Comparison of ENCODE assay signal across 8 cellular contexts in the genomic region with DNA sequence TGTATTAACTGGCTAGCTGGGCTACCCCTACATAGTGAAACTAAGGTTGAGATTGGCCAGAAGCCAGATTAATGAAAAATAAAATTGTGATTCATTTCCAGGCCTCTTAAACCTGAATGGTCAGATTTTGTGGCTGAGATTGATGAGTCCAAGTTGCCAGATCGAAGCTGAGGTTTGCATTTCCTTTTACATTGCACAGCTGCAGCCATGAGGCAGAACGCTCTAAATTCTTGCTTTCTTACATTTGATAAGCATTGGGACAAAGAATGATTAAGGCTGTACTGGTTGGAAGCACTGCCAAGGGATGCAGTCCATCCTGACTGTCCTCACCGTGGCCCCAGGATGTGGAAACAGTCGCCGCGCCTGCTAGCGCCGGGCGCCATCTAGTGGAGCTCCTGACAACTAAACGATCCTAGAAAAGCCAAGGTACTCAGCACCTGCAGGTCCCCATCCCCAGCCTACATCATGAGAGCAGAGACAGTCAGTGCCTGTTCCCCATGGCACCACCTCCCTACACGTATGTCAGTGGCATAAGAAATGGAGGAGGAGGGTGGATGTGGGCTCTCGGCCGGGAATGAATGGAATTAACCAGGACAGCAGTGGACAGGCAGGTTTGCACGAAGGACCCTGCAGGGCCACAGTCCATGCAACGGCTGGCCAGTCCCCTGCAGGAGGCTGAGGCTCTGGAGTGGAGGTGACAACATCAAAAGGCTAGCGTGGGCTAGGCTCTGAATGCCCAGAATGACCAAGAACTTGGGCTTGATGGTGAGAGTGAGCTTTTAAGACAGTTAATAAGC. TPM values are rescaled to one million over a fixed set of nuclear protein-coding genes. Genes with fewer than 3 reads are reported as not detected.
DNase-seq lines count a peak whose midpoint lies in the region; ATAC-seq and TF ChIP-seq lines count a peak whose summit lies in the region.

No MANE protein-coding gene starts in this region.

- no peak overlapping the region for H3K23ac ChIP-seq in neuronal stem cell (ENCODE audit: low read depth, low read length, poor library complexity)

- no peak overlapping the region for H2BK15ac ChIP-seq in neuronal stem cell (ENCODE audit: low read length)

- DNase-seq in DMS153 treated with DMSO at 0.1 percent for 48 hours (lab: John Stamatoyannopoulos, UW; ENCODE audit: unreplicated experiment): peak; percentile 52
- peak; percentile 44 for DNase-seq in Jurkat, Clone E6-1 (ENCODE audit: low read depth, low spot score)
- DNase-seq in Panc1 (ENCODE audit: low read depth, low spot score): no peak
- DNase-seq in activated T-cell treated with anti-CD3 and anti-CD28 coated beads, Interleukin-2, amount 50 U/mL, for 24 hours: peak; percentile 75
- DNase-seq in fibroblast of lung (ENCODE audit: low read depth in 2 of 2): peak; percentile 90 to 97
- DNase-seq in neuronal stem cell (ENCODE audit: low spot score): peak; percentile 66
- peak in 1 of 2 donors; percentile 76 for DNase-seq in suprapubic skin (ENCODE audit: low spot score in 2 of 2)

- H4K91ac ChIP-seq in neuronal stem cell (ENCODE audit: low read depth, low read length, poor library complexity): no peak overlapping the region

- BruUV-seq in Panc1 (replicated peaks; lab: Mats Ljungman, UMichigan): no TSS peak

- no peak overlapping the region for H3K4ac ChIP-seq in neuronal stem cell (ENCODE audit: low read length)

- H3K4me3 ChIP-seq in Jurkat, Clone E6-1 (ENCODE audit: low read length): no peak overlapping the region
- H3K4me3 ChIP-seq in Panc1 (ENCODE audit: low read depth in 2 of 2, low read length in 2 of 2) (no peak overlapping the region), fibroblast of lung (replicated peaks in 1 of 4; ENCODE audit: control extremely low read depth in 1 of 4, insufficient read depth in 1 of 4, low read depth in 3 of 4, low read length in 4 of 4) (no peak overlapping the region), neuronal stem cell (ENCODE audit: low read length in 2 of 2) (no peak overlapping the region), suprapubic skin (no peak overlapping the region)

- no peak overlapping the region for H2BK5ac ChIP-seq in neuronal stem cell (ENCODE audit: low read length)

- no peak overlapping the region for H4K8ac ChIP-seq in neuronal stem cell (ENCODE audit: low read depth, low read length)

- H2AFZ ChIP-seq in fibroblast of lung (ENCODE audit: low read length): no peak overlapping the region
- no peak overlapping the region for H2AFZ ChIP-seq in neuronal stem cell (ENCODE audit: low read length)

- no peak overlapping the region for H3K27ac Mint-ChIP-seq in activated T-cell treated with anti-CD3 and anti-CD28 coated beads, Interleukin-2, amount 50 U/mL, for 24 hours

- H3K27ac ChIP-seq in Panc1 (ENCODE audit: low read length): no peak overlapping the region
- no peak overlapping the region for H3K27ac ChIP-seq in fibroblast of lung (ENCODE audit: insufficient read depth, low read length)
- no peak overlapping the region for H3K27ac ChIP-seq in neuronal stem cell (replicated peaks; ENCODE audit: low read length)
- H3K27ac ChIP-seq in suprapubic skin: no peak overlapping the region

- H3K4me1 Mint-ChIP-seq in activated T-cell treated with anti-CD3 and anti-CD28 coated beads, Interleukin-2, amount 50 U/mL, for 24 hours (ENCODE audit: low read depth): peaks cover 1% of the 10 kb centered on the region

- ATAC-seq in Panc1 (peak; percentile 90), HG02870 (IDR thresholded peaks at IDR 0.05; ENCODE audit: unreplicated experiment) (no peak)

- H3K4me1 ChIP-seq in Panc1 (ENCODE audit: control insufficient read depth, insufficient read depth, low read length) (no peaks in the 10 kb centered on the region), fibroblast of lung (ENCODE audit: control insufficient read depth, extremely low read depth, insufficient read depth, low read length) (peaks cover 5% of the 10 kb centered on the region), neuronal stem cell (ENCODE audit: control insufficient read depth in 2 of 2, insufficient read depth in 1 of 2, low read depth in 1 of 2, low read length in 2 of 2) (no peaks in the 10 kb centered on the region), suprapubic skin (peaks cover 22% of the 10 kb centered on the region)

- H3K79me2 ChIP-seq in fibroblast of lung (ENCODE audit: control insufficient read depth, insufficient read depth, low read length): peaks cover 86% of the 10 kb centered on the region

- H3K9ac ChIP-seq in fibroblast of lung (ENCODE audit: insufficient read depth, low read length): no peak overlapping the region
- no peak overlapping the region for H3K9ac ChIP-seq in neuronal stem cell (ENCODE audit: low read depth, low read length, poor library complexity)

- no peaks in the 10 kb centered on the region for H3K36me3 Mint-ChIP-seq in activated T-cell treated with anti-CD3 and anti-CD28 coated beads, Interleukin-2, amount 50 U/mL, for 24 hours (ENCODE audit: low read depth)

- WGBS in neuronal stem cell (ENCODE audit: extremely low coverage in 2 of 2, insufficient read length in 2 of 2, insufficient replicate concordance in 1 of 2), 2 donors: no CpG with 5 or more reads among the region's 16 CpGs
- WGBS in suprapubic skin: 44% methylated on average over 10 of the region's 16 CpGs

- H3K4me3 Mint-ChIP-seq in activated T-cell treated with anti-CD3 and anti-CD28 coated beads, Interleukin-2, amount 50 U/mL, for 24 hours: no peak overlapping the region

- peaks cover 17% of the 10 kb centered on the region for H3K27me3 Mint-ChIP-seq in activated T-cell treated with anti-CD3 and anti-CD28 coated beads, Interleukin-2, amount 50 U/mL, for 24 hours

- TF ChIP-seq CTCF in Panc1 (IDR thresholded peaks at IDR 0.05) (peak; percentile 96), fibroblast of lung (conservative IDR thresholded peaks at IDR 0.05 in 1 of 2, IDR thresholded peaks at IDR 0.05 in 1 of 2; ENCODE audit: low read depth in 1 of 2, low read length in 2 of 2) (peak; percentile 85 to 92), suprapubic skin (IDR thresholded peaks at IDR 0.05) (peak; percentile 52 to 84)

- no peak overlapping the region for H2AK5ac ChIP-seq in neuronal stem cell (ENCODE audit: low read depth, low read length)

- in situ Hi-C loops in Panc1 (cut with HindIII; ENCODE audit: low pct_unique_long_range_greater_than_20kb, low sequenced_read_pairs): no loop called here

- no peaks in the 10 kb centered on the region for H3K79me1 ChIP-seq in neuronal stem cell (ENCODE audit: low read depth, low read length)

- POLR2A ChIA-PET in Panc1 (lab: Charles Lee): no interaction called here

- peak overlapping the region; percentile 38 for H3K4me2 ChIP-seq in fibroblast of lung (ENCODE audit: extremely low read depth, insufficient read depth, low read length)
- H3K4me2 ChIP-seq in neuronal stem cell (ENCODE audit: insufficient read depth, low read length, poor library complexity, severe bottlenecking): no peak overlapping the region

- no peak overlapping the region for H3K18ac ChIP-seq in neuronal stem cell (ENCODE audit: low read length)

- H3K14ac ChIP-seq in neuronal stem cell (ENCODE audit: low read length): no peak overlapping the region

- H2BK12ac ChIP-seq in neuronal stem cell (ENCODE audit: low read length): no peak overlapping the region

- no peak for TF ChIP-seq EP300 in suprapubic skin (IDR thresholded peaks at IDR 0.05)

- H3K9me3 ChIP-seq in Panc1 (ENCODE audit: control insufficient read depth, insufficient read depth, low read depth, low read length): peaks cover 5% of the 10 kb centered on the region; the same call in 1 of the 2 replicates
- H3K9me3 ChIP-seq in fibroblast of lung (ENCODE audit: control insufficient read depth, insufficient read depth, low read depth, low read length): no peaks in the 10 kb centered on the region
- peaks cover 0 to 14% of the 10 kb centered on the region in 2 donors for H3K9me3 ChIP-seq in neuronal stem cell (replicated peaks in 1 of 2; ENCODE audit: control insufficient read depth in 2 of 2, insufficient read depth in 1 of 2, low read depth in 1 of 2, low read length in 2 of 2)
- no peaks in the 10 kb centered on the region for H3K9me3 ChIP-seq in suprapubic skin

- CTCF ChIA-PET in Panc1 (lab: Charles Lee): interaction anchor here (0.6 to 1.0 kb wide), 5 partner anchors 9 to 453 kb away, joined by 3 to 14 read pairs (median 3); no protein-coding TSS in a partner anchor

- H3K9me3 Mint-ChIP-seq in activated T-cell treated with anti-CD3 and anti-CD28 coated beads, Interleukin-2, amount 50 U/mL, for 24 hours: no peaks in the 10 kb centered on the region

- H4K20me1 ChIP-seq in fibroblast of lung (ENCODE audit: control insufficient read depth, extremely low read depth, insufficient read depth, low read length): peaks cover 5% of the 10 kb centered on the region

- intact Hi-C loops in Panc1 (cut with micrococcal nuclease; ENCODE audit: unreplicated experiment): loop anchor here (1.0 to 10.0 kb wide), 2 partner anchors 278 to 453 kb away; partner anchors contain the start of gene SLC22A23

- no peak for TF ChIP-seq POLR2A in suprapubic skin (IDR thresholded peaks at IDR 0.05)

- no peaks in the 10 kb centered on the region for H3K27me3 ChIP-seq in Panc1 (ENCODE audit: control insufficient read depth, insufficient read depth, low read length)
- H3K27me3 ChIP-seq in fibroblast of lung (ENCODE audit: control insufficient read depth, insufficient read depth, low read length): no peaks in the 10 kb centered on the region
- no peaks in the 10 kb centered on the region for H3K27me3 ChIP-seq in neuronal stem cell (ENCODE audit: control insufficient read depth in 3 of 3, insufficient read depth in 3 of 3, low read depth in 1 of 3, low read length in 3 of 3)
- no peaks in the 10 kb centered on the region for H3K27me3 ChIP-seq in suprapubic skin

- no peak overlapping the region for H2BK120ac ChIP-seq in neuronal stem cell (ENCODE audit: low read depth, low read length)

- H3K36me3 ChIP-seq in Panc1 (ENCODE audit: control insufficient read depth, insufficient read depth, low read length): no peaks in the 10 kb centered on the region
- H3K36me3 ChIP-seq in fibroblast of lung (ENCODE audit: control insufficient read depth, insufficient read depth, low read length): peaks cover 31% of the 10 kb centered on the region
- H3K36me3 ChIP-seq in neuronal stem cell (replicated peaks in 1 of 2; ENCODE audit: control insufficient read depth in 2 of 2, insufficient read depth in 2 of 2, low read length in 2 of 2): peaks cover 0 to 93% of the 10 kb centered on the region in 2 donors
- H3K36me3 ChIP-seq in suprapubic skin: peaks cover 76% of the 10 kb centered on the region

RNA-seq across cellular contexts. Expression of gene PXDC1, which starts 19.0 kb away (rescaled TPM):
- 11.5 TPM for polyA plus RNA-seq in Jurkat, Clone E6-1 (2012; ENCODE audit: insufficient read depth, insufficient read length)
- total RNA-seq in Panc1 (2021; ENCODE audit: unreplicated experiment) (36.2 TPM), fibroblast of lung (33.1 and 52.7 TPM in 2 replicates), suprapubic skin (100 to 1,000 TPM in 1 of 4 donors, 10 to 100 TPM in 3; 63.1 to 108 (median 68.5) TPM)
- 29.3 TPM for polyA plus RNA-seq in Panc1 (2012; ENCODE audit: insufficient read length)
- polyA plus RNA-seq in fibroblast of lung: 18.9 and 30.3 TPM in 2 replicates
- 38.0 and 59.4 TPM in 2 replicates for polyA plus RNA-seq in fibroblast of lung (2012)
- 20.0 and 28.7 TPM in 2 replicates for polyA minus RNA-seq in fibroblast of lung (ENCODE audit: low replicate concordance)
- polyA plus RNA-seq in neuronal stem cell (2013, experiment 1 of 2): 4.4 TPM
- polyA plus RNA-seq in neuronal stem cell (2013, experiment 2 of 2): 4.7 TPM
